10 cellular contexts compared by ENCODE assay signal in genomic region chr2:127563458-127564428, GRCh38. TPM values are rescaled to one million over a fixed set of nuclear protein-coding genes. Genes with fewer than 3 reads are reported as not detected.
A peak's percentile ranks its signal among the peaks of the same experiment; 100 is the strongest.
DNase-seq lines count a peak whose midpoint lies in the region; ATAC-seq, FAIRE-seq and TF ChIP-seq lines count a peak whose summit lies in the region.
"Had no signal": no experiment of that assay in that cellular context is flagged by ENCODE, and none has a peak within 500 bp of the region (broad histone marks: within the 10 kb centered on the region; RNA-seq: fewer than 3 reads in every experiment).

No MANE protein-coding gene starts in this region.

- no peaks in the 10 kb centered on the region for H3K27me3 Mint-ChIP-seq in neural crest cell (ENCODE audit: low read depth)

- FAIRE-seq in pancreas (lab: Jason Lieb, UNC), result no peak
- FAIRE-seq: A549 had no signal

- H3K4me1 Mint-ChIP-seq in neural crest cell, result no peaks in the 10 kb centered on the region

- peak; percentile 18 for DNase-seq in SKM-1 treated with dmso at 0.1 percent for 144 hours (lab: John Stamatoyannopoulos, UW; ENCODE audit: unreplicated experiment)
- no peak for DNase-seq in SKM-1 (lab: John Stamatoyannopoulos, UW; ENCODE audit: unreplicated experiment)
- no peak for DNase-seq in neural crest cell (ENCODE audit: low read depth, low spot score)
- no peak for DNase-seq in NCI-H2227 treated with DMSO at 0.1 percent for 48 hours (lab: John Stamatoyannopoulos, UW)
- DNase-seq in pancreas, result no peak
- no peak for DNase-seq in NCI-H69 (lab: John Stamatoyannopoulos, UW)
- DNase-seq: heart left ventricle had no signal

- no peak overlapping the region for H3K4me3 Mint-ChIP-seq in neural crest cell

- no peaks in the 10 kb centered on the region for H3K27me3 ChIP-seq in pancreas
- H3K27me3 ChIP-seq: heart left ventricle had no signal

- H3K36me3 Mint-ChIP-seq in neural crest cell (ENCODE audit: low read depth), result no peaks in the 10 kb centered on the region

- H3K9me3 Mint-ChIP-seq in neural crest cell, result no peaks in the 10 kb centered on the region

- H3K9me3 ChIP-seq in KOPT-K1 (ENCODE audit: insufficient read depth, low read length, poor library complexity, severe bottlenecking) (no peaks in the 10 kb centered on the region), pancreas (no peaks in the 10 kb centered on the region)
- H3K9me3 ChIP-seq: A549 had no signal

- H3K4me1 ChIP-seq in pancreas, result no peaks in the 10 kb centered on the region

- intact Hi-C loops in pancreas (cut with DNase I), result no loop called here

- whole genome bisulfite sequencing in pancreas, 2 donors, result 76% methylated on average over 13 to 14 of the region's 14 CpGs

- ATAC-seq in GM21723 (IDR thresholded peaks at IDR 0.05; ENCODE audit: unreplicated experiment) (peak; percentile 98), pancreas (no peak)
- ATAC-seq: A549, heart left ventricle had no signal

- no peak for TF ChIP-seq CTCF in neural crest cell (conservative IDR thresholded peaks at IDR 0.05)
- TF ChIP-seq CTCF in pancreas (IDR thresholded peaks at IDR 0.05), result no peak

- H3K36me3 ChIP-seq in KOPT-K1 (ENCODE audit: insufficient read depth, low read length) (no peaks in the 10 kb centered on the region), pancreas (no peaks in the 10 kb centered on the region)
- H3K36me3 ChIP-seq: heart left ventricle had no signal

- H3K27ac ChIP-seq in KOPT-K1 (ENCODE audit: low read depth, low read length, poor library complexity, severe bottlenecking) (peak overlapping the region; percentile 0), pancreas (no peak overlapping the region)
- H3K27ac ChIP-seq: A549 had no signal

- no peak overlapping the region for H3K4me3 ChIP-seq in pancreas
- H3K4me3 ChIP-seq: A549, heart left ventricle had no signal

- H3K27ac Mint-ChIP-seq in neural crest cell (ENCODE audit: unreplicated experiment), result peak overlapping the region; percentile 81

RNA-seq across cellular contexts. Expression of gene MYO7B, which starts 28.3 kb away (rescaled TPM):
- total RNA-seq in neural crest cell (0.28 TPM in 1 of 2 replicates, not detected in the other), pancreas (1 to 10 TPM in 2 of 6 donors, under 1 TPM in 4; 0.12 to 1.4 (median 0.58) TPM)
- 1 to 10 TPM in 1 of 2 donors, under 1 TPM in 1; 0.80 to 1.5 TPM for polyA plus RNA-seq in pancreas

RNA-seq across cellular contexts. Expression of gene IWS1, which starts 37.5 kb away (rescaled TPM):
- total RNA-seq in neural crest cell (59.4 and 63.0 TPM in 2 replicates), pancreas (10 to 100 TPM in 5 of 6 donors, 1 to 10 TPM in 1; 9.7 to 20.3 (median 12.1) TPM)
- polyA plus RNA-seq in pancreas, result 10 to 100 TPM; 16.0 to 22.3 TPM
